In genomic region chr17:17701112-17701511, GRCh38 we compare ENCODE assay signal across 18 cellular contexts. TPM values are rescaled to one million over a fixed set of nuclear protein-coding genes. Genes with fewer than 3 reads are reported as not detected.
DNase-seq lines count a peak whose midpoint lies in the region; ATAC-seq and TF ChIP-seq lines count a peak whose summit lies in the region.
"Had no signal": no experiment of that assay in that cellular context is flagged by ENCODE, and none has a peak within 500 bp of the region (broad histone marks: within the 10 kb centered on the region; RNA-seq: fewer than 3 reads in every experiment).

No MANE protein-coding gene starts in this region.

- peak overlapping the region in 27 of 59 donors; percentile 22 to 99 (median 71) for H3K27ac ChIP-seq in dorsolateral prefrontal cortex

- DNase-seq in dorsolateral prefrontal cortex (no peak), type B pancreatic cell (ENCODE audit: extremely low spot score, unreplicated experiment) (no peak), sciatic nerve (ENCODE audit: low spot score) (no peak), epidermal melanocyte (ENCODE audit: insufficient read length, low spot score) (no peak), occipital lobe (lab: John Stamatoyannopoulos, UW) (no peak)
- DNase-seq: activated CD4-positive, alpha-beta T cell treated with anti-CD3 and anti-CD28 coated beads for 48 hours; CD4-positive, alpha-beta T cell; EL; KG1; NCI-H1105 treated with DMSO at 0.1 percent for 48 hours; NCI-H2227 treated with DMSO at 0.1 percent for 48 hours; NK-92 treated with Interleukin-12 subunit alpha and Interleukin-12 subunit beta, amount 100 ng/mL, for 24 hours; Right ventricle myocardium superior; stimulated activated CD4-positive, alpha-beta T cell treated with anti-CD3 and anti-CD28 coated beads, Interleukin-2, amount 100 ng/mL, for 24 hours had no signal

- H3K27ac Mint-ChIP-seq in IgD-negative memory B cell (no peak overlapping the region), nephron (no peak overlapping the region), type B pancreatic cell (no peak overlapping the region)
- H3K27ac Mint-ChIP-seq: CD4-positive, alpha-beta T cell had no signal

- peak overlapping the region in 53 of 59 donors; percentile 38 to 72 (median 56) for H3K4me3 ChIP-seq in dorsolateral prefrontal cortex

- H3K4me1 Mint-ChIP-seq in IgD-negative memory B cell (peaks cover 6 to 11% (median 9%) of the 10 kb centered on the region in 3 donors), nephron (peaks cover 65% of the 10 kb centered on the region), type B pancreatic cell (ENCODE audit: unreplicated experiment) (peaks cover 69% of the 10 kb centered on the region)

- H3K27me3 ChIP-seq in dorsolateral prefrontal cortex = no peaks in the 10 kb centered on the region

- H3K9me3 Mint-ChIP-seq in IgD-negative memory B cell (no peaks in the 10 kb centered on the region), nephron (no peaks in the 10 kb centered on the region), type B pancreatic cell (no peaks in the 10 kb centered on the region)
- H3K9me3 Mint-ChIP-seq: activated naive CD4-positive, alpha-beta T cell treated with anti-CD3 and anti-CD28 coated beads, Interleukin-2, amount 50 U/mL, for 72 hours; CD4-positive, alpha-beta T cell had no signal

- H3K27me3 Mint-ChIP-seq in IgD-negative memory B cell = no peaks in the 10 kb centered on the region
- peaks cover 4% of the 10 kb centered on the region for H3K27me3 Mint-ChIP-seq in nephron (ENCODE audit: low read depth)
- peaks cover 4% of the 10 kb centered on the region for H3K27me3 Mint-ChIP-seq in type B pancreatic cell
- H3K27me3 Mint-ChIP-seq: CD4-positive, alpha-beta T cell had no signal

- peaks cover 2% of the 10 kb centered on the region for H3K36me3 Mint-ChIP-seq in IgD-negative memory B cell
- peaks cover 3% of the 10 kb centered on the region for H3K36me3 Mint-ChIP-seq in nephron (ENCODE audit: low read depth)
- H3K36me3 Mint-ChIP-seq in type B pancreatic cell = peaks cover 8% of the 10 kb centered on the region
- H3K36me3 Mint-ChIP-seq: activated naive CD4-positive, alpha-beta T cell treated with anti-CD3 and anti-CD28 coated beads, Interleukin-2, amount 50 U/mL, for 72 hours had no signal

- ATAC-seq in sciatic nerve = no peak
- ATAC-seq: activated naive CD4-positive, alpha-beta T cell treated with anti-CD3 and anti-CD28 coated beads, Interleukin-2, amount 50 U/mL, for 72 hours; right cardiac atrium had no signal

- intact Hi-C loops in dorsolateral prefrontal cortex (cut with DNase I) (no loop called here), sciatic nerve (cut with DNase I) (no loop called here)

- H3K4me3 Mint-ChIP-seq in IgD-negative memory B cell (peak overlapping the region in 3 of 4 donors; percentile 38 to 77 (median 62)), nephron (peak overlapping the region; percentile 53 to 72 (median 61)), type B pancreatic cell (peak overlapping the region; percentile 74)
- H3K4me3 Mint-ChIP-seq: CD4-positive, alpha-beta T cell had no signal

- no peak for TF ChIP-seq CTCF in dorsolateral prefrontal cortex (IDR thresholded peaks at IDR 0.05 in 54 of 56, conservative IDR thresholded peaks at IDR 0.05 in 2 of 56; ENCODE audit: low read depth in 1 of 56, partially characterized antibody in 56 of 56)
- no peak for TF ChIP-seq CTCF in nephron (IDR thresholded peaks at IDR 0.05; ENCODE audit: unreplicated experiment in 3 of 3)
- TF ChIP-seq CTCF in type B pancreatic cell (conservative IDR thresholded peaks at IDR 0.05) = no peak

RNA-seq across cellular contexts. Expression of gene RAI1, which starts 19.9 kb away (rescaled TPM):
- polyA plus RNA-seq in IgD-negative memory B cell = 3.0 TPM
- total RNA-seq in dorsolateral prefrontal cortex (10 to 100 TPM; 36.4 to 86.1 (median 56.3) TPM), type B pancreatic cell (ENCODE audit: low replicate concordance) (61.1 and 61.3 TPM in 2 replicates), sciatic nerve (62.0 TPM), occipital lobe (14.3 TPM)
